In the genomic region with DNA sequence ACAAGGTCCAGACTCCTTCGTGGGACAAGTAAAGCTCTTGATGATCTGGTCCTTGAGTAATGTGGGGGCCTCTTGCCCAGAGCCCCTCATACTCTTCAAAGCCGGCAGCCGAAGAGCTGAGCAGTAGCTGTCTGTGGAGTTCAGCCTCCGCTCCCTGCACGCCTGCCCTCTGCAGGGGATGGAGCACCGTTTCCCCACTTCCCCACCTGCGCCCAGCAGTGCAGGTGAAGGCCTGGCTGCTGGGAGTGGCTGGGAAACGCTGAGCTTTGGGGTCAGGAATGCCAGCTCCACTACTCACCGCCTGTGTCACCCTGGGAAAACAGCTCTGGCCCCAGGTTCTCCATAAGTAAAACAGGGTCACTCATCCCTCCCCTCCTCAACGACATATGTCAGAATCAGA, we compare ENCODE assay signal across 9 cellular contexts. TPM values are rescaled to one million over a fixed set of nuclear protein-coding genes. Genes with fewer than 3 reads are reported as not detected.
DNase-seq lines count a peak whose midpoint lies in the region; ATAC-seq and TF ChIP-seq lines count a peak whose summit lies in the region.
"Not testable (repeated sequence)": the region's sequence is repeated elsewhere in the genome, so short reads cannot be mapped to it uniquely, and the experiment has no call there.
"Had no signal": no experiment of that assay in that cellular context is flagged by ENCODE, and none has a peak within 500 bp of the region (broad histone marks: within the 10 kb centered on the region; RNA-seq: fewer than 3 reads in every experiment).

No MANE protein-coding gene starts in this region.

- not testable (repeated sequence) for TF ChIP-seq POLR2A in adrenal gland (IDR thresholded peaks at IDR 0.05); ovary (IDR thresholded peaks at IDR 0.05)

- H3K9me3 ChIP-seq in DOHH2 (ENCODE audit: control insufficient read depth, insufficient read depth, low read length); SJSA1 (replicated peaks); adrenal gland (replicated peaks in 1 of 3); ovary; tibial artery: not testable (repeated sequence)

- H3K27ac ChIP-seq in DOHH2 (ENCODE audit: low read depth, low read length); SJSA1: not testable (repeated sequence)
- H3K27ac ChIP-seq in adrenal gland: peak overlapping the region in 3 of 5 donors; percentile 32 to 66 (median 61)
- H3K27ac ChIP-seq in ovary: peak overlapping the region; percentile 83 to 85
- peak overlapping the region; percentile 78 to 88 for H3K27ac ChIP-seq in tibial artery

- TF ChIP-seq CTCF in DOHH2 (IDR thresholded peaks at IDR 0.05; ENCODE audit: low read depth, low read length, poor library complexity, severe bottlenecking); adrenal gland (IDR thresholded peaks at IDR 0.05); epithelial cell of proximal tubule (conservative IDR thresholded peaks at IDR 0.05; ENCODE audit: low read depth, low read length); ovary (IDR thresholded peaks at IDR 0.05); tibial artery (IDR thresholded peaks at IDR 0.05): not testable (repeated sequence)

- intact Hi-C loops in adrenal gland (cut with DNase I); tibial artery (cut with DNase I; ENCODE audit: low total_unique reads): not testable (repeated sequence)
- intact Hi-C loops in ovary (cut with DNase I): loop anchor here in 1 of 4 donors (10.0 kb wide), 1 partner anchor 495 kb away; the partner anchor contains the start of gene NEURL3

- peak overlapping the region; percentile 68 for H3K4me3 ChIP-seq in DOHH2 (ENCODE audit: low read length)
- peak overlapping the region; percentile 26; the same call in 1 of the 2 replicates for H3K4me3 ChIP-seq in SJSA1
- peak overlapping the region in 2 of 4 donors; percentile 34 to 64 for H3K4me3 ChIP-seq in adrenal gland
- peak overlapping the region; percentile 51 for H3K4me3 ChIP-seq in epithelial cell of proximal tubule (ENCODE audit: low read depth, low read length)
- H3K4me3 ChIP-seq in ovary: peak overlapping the region; percentile 55
- peak overlapping the region; percentile 59 to 67 for H3K4me3 ChIP-seq in tibial artery

- H3K79me2 ChIP-seq in DOHH2 (ENCODE audit: control insufficient read depth, low read length): not testable (repeated sequence)

- not testable (repeated sequence) for H3K27me3 ChIP-seq in DOHH2 (ENCODE audit: control insufficient read depth, low read length); SJSA1 (replicated peaks); adrenal gland; ovary; tibial artery

- TF ChIP-seq EP300 in ovary (IDR thresholded peaks at IDR 0.05): not testable (repeated sequence)

- H3F3A ChIP-seq in DOHH2 (ENCODE audit: control insufficient read depth, insufficient read depth): not testable (repeated sequence)

- not testable (repeated sequence) for DNase-seq in SJSA1 (ENCODE audit: low read depth in 1 of 2, low spot score in 2 of 2); adrenal gland; epithelial cell of proximal tubule (ENCODE audit: low read depth); tibial artery
- DNase-seq in kidney tubule cell (ENCODE audit: low spot score) (peak; percentile 54), ovary (peak in 1 of 5 donors; percentile 42)

- 26 to 44% (median 29%) methylated on average over 7 to 10 of the region's 10 CpGs for WGBS in adrenal gland, 4 donors
- 7 to 12% (median 9%) methylated on average over 9 to 10 of the region's 10 CpGs for WGBS in ovary, 3 donors

- peak overlapping the region; percentile 61 for H3K4me2 ChIP-seq in DOHH2 (ENCODE audit: low read length)

- H3K9me2 ChIP-seq in DOHH2 (replicated peaks; ENCODE audit: control insufficient read depth, low read length): not testable (repeated sequence)

- H3K4me1 ChIP-seq in DOHH2 (ENCODE audit: control insufficient read depth, low read length); SJSA1 (replicated peaks); adrenal gland (replicated peaks in 1 of 2); ovary (ENCODE audit: insufficient read depth): not testable (repeated sequence)
- peaks cover 0 to 14% (median 9%) of the 10 kb centered on the region in 4 donors for H3K4me1 ChIP-seq in tibial artery

- not testable (repeated sequence) for H4K20me1 ChIP-seq in DOHH2 (ENCODE audit: control insufficient read depth, insufficient read depth, low read depth, low read length)

- peak; percentile 4 for ATAC-seq in HG02970 (IDR thresholded peaks at IDR 0.05; ENCODE audit: low FRiP score, unreplicated experiment)

- not testable (repeated sequence) for H3K36me3 ChIP-seq in DOHH2 (ENCODE audit: control insufficient read depth, low read length); SJSA1; adrenal gland (replicated peaks in 1 of 2); ovary; tibial artery

RNA-seq across cellular contexts. Expression of gene ANKRD36C, which starts 18.2 kb away (rescaled TPM):
- 12.0 and 22.4 TPM in 2 replicates for total RNA-seq in SJSA1 (2014; rRNA removed; shearing (Covaris generic))
- total RNA-seq in adrenal gland: 10 to 100 TPM in 5 of 8 donors, 1 to 10 TPM in 3; 3.9 to 41.2 (median 10.8) TPM
- polyA plus RNA-seq in adrenal gland: 1 to 10 TPM; 1.2 to 7.4 (median 2.8) TPM
- 4.6 and 12.8 TPM in 2 replicates for total RNA-seq in epithelial cell of proximal tubule
- 10 to 100 TPM; 34.0 to 56.2 (median 42.5) TPM for total RNA-seq in ovary
- polyA plus RNA-seq in ovary: 10 to 100 TPM in 1 of 2 donors, 1 to 10 TPM in 1; 4.5 to 12.0 TPM

RNA-seq across cellular contexts. Expression of gene GPAT2, which starts 24.9 kb away (rescaled TPM):
- not detected in 2 replicates for total RNA-seq in SJSA1 (2014; rRNA removed; shearing (Covaris generic))
- total RNA-seq in adrenal gland: 1 to 10 TPM in 6 of 8 donors, under 1 TPM in 2; 0.30 to 2.3 (median 1.6) TPM
- 1 to 10 TPM in 2 of 3 donors, under 1 TPM in 1; 0.90 to 3.3 (median 1.2) TPM for polyA plus RNA-seq in adrenal gland
- 1.1 and 1.7 TPM in 2 replicates for total RNA-seq in epithelial cell of proximal tubule
- total RNA-seq in ovary: 1 to 10 TPM; 1.1 to 8.0 (median 2.0) TPM
- polyA plus RNA-seq in ovary: 1 to 10 TPM in 1 of 2 donors, under 1 TPM in 1; 0.50 to 2.4 TPM
- total RNA-seq: H4 had no signal
